In genomic region chr16:59341368-59341767, GRCh38 we compare ENCODE assay signal across 20 cellular contexts.
"Had no signal": no experiment of that assay in that cellular context is flagged by ENCODE, and none has a peak within 500 bp of the region (broad histone marks: within the 10 kb centered on the region; RNA-seq: fewer than 3 reads in every experiment).

No MANE protein-coding gene starts in this region.

- H3K4me2 ChIP-seq: smooth muscle cell had no signal

- H3K9me3 ChIP-seq: body of pancreas, pancreas, right atrium auricular region, tibial artery had no signal

- H3K4me3 ChIP-seq: body of pancreas, pancreas, right atrium auricular region, smooth muscle cell, tibial artery had no signal

- H3K4me1 ChIP-seq: body of pancreas, pancreas, right atrium auricular region, tibial artery had no signal

- ATAC-seq: activated naive CD4-positive, alpha-beta T cell treated with anti-CD3 and anti-CD28 coated beads, Interleukin-2, amount 50 U/mL, for 72 hours; activated T-cell treated with anti-CD3 and anti-CD28 coated beads, Interleukin-2, amount 50 U/mL, for 4 hours; body of pancreas; effector memory CD8-positive, alpha-beta T cell; left lobe of liver; pancreas; stimulated activated memory B cell treated with anti-CD40 and anti-IgM and Interleukin-4, amounts not matched to agents 10 μg/mL and 1 μg/mL and 100 μg/mL, for 72 hours had no signal

- H3K9me3 Mint-ChIP-seq: activated naive CD4-positive, alpha-beta T cell treated with anti-CD3 and anti-CD28 coated beads, Interleukin-2, amount 50 U/mL, for 72 hours; dendritic cell treated with granulocyte-macrophage colony-stimulating factor and Interleukin-4, amounts not matched to agents 40 ng/mL and 50 ng/mL, for 4 days; nephron; stimulated activated memory B cell treated with anti-CD40 and anti-IgM and Interleukin-4, amounts not matched to agents 10 μg/mL and 1 μg/mL and 100 μg/mL, for 72 hours had no signal

- H3K36me3 Mint-ChIP-seq: activated naive CD4-positive, alpha-beta T cell treated with anti-CD3 and anti-CD28 coated beads, Interleukin-2, amount 50 U/mL, for 72 hours; immature natural killer cell; stimulated activated memory B cell treated with anti-CD40 and anti-IgM and Interleukin-4, amounts not matched to agents 10 μg/mL and 1 μg/mL and 100 μg/mL, for 72 hours had no signal

- DNase-seq: activated CD4-positive, alpha-beta T cell treated with anti-CD3 and anti-CD28 coated beads, Interleukin-2, amount 50 U/mL, for 48 hours; activated CD4-positive, CD25-positive, alpha-beta regulatory T cell treated with anti-CD3 and anti-CD28 coated beads, Interleukin-2, amount 50 U/mL, for 72 hours; activated effector memory CD4-positive, alpha-beta T cell treated with anti-CD3 and anti-CD28 coated beads, Interleukin-2, amount 50 U/mL, for 16 hours; activated T-cell treated with anti-CD3 and anti-CD28 coated beads, Interleukin-2, amount 50 U/mL, for 4 hours; amniotic stem cell; body of pancreas; effector memory CD8-positive, alpha-beta T cell; immature natural killer cell; mammary epithelial cell; pancreas; T-helper 2 cell; tibial artery had no signal

- H3K36me3 ChIP-seq: pancreas, right atrium auricular region, tibial artery had no signal

- H3K27me3 Mint-ChIP-seq: central memory CD8-positive, alpha-beta T cell; dendritic cell treated with granulocyte-macrophage colony-stimulating factor and Interleukin-4, amounts not matched to agents 40 ng/mL and 50 ng/mL, for 4 days; effector memory CD8-positive, alpha-beta T cell; stimulated activated memory B cell treated with anti-CD40 and anti-IgM and Interleukin-4, amounts not matched to agents 10 μg/mL and 1 μg/mL and 100 μg/mL, for 72 hours had no signal

- H3K4me3 Mint-ChIP-seq: activated T-cell treated with anti-CD3 and anti-CD28 coated beads, Interleukin-2, amount 50 U/mL, for 4 hours; central memory CD8-positive, alpha-beta T cell; dendritic cell treated with granulocyte-macrophage colony-stimulating factor and Interleukin-4, amounts not matched to agents 40 ng/mL and 50 ng/mL, for 4 days; effector memory CD8-positive, alpha-beta T cell; immature natural killer cell; nephron; stimulated activated memory B cell treated with anti-CD40 and anti-IgM and Interleukin-4, amounts not matched to agents 10 μg/mL and 1 μg/mL and 100 μg/mL, for 72 hours had no signal

- H3K27ac ChIP-seq: body of pancreas, pancreas, right atrium auricular region, tibial artery had no signal

- H3K27me3 ChIP-seq: body of pancreas, pancreas, right atrium auricular region, tibial artery had no signal

- H3K27ac Mint-ChIP-seq: activated naive CD4-positive, alpha-beta T cell treated with anti-CD3 and anti-CD28 coated beads, Interleukin-2, amount 50 U/mL, for 72 hours; dendritic cell treated with granulocyte-macrophage colony-stimulating factor and Interleukin-4, amounts not matched to agents 40 ng/mL and 50 ng/mL, for 4 days; effector memory CD8-positive, alpha-beta T cell; immature natural killer cell; nephron; stimulated activated memory B cell treated with anti-CD40 and anti-IgM and Interleukin-4, amounts not matched to agents 10 μg/mL and 1 μg/mL and 100 μg/mL, for 72 hours had no signal

- H3K4me1 Mint-ChIP-seq: central memory CD8-positive, alpha-beta T cell; immature natural killer cell; stimulated activated memory B cell treated with anti-CD40 and anti-IgM and Interleukin-4, amounts not matched to agents 10 μg/mL and 1 μg/mL and 100 μg/mL, for 72 hours had no signal
